In the genomic region with DNA sequence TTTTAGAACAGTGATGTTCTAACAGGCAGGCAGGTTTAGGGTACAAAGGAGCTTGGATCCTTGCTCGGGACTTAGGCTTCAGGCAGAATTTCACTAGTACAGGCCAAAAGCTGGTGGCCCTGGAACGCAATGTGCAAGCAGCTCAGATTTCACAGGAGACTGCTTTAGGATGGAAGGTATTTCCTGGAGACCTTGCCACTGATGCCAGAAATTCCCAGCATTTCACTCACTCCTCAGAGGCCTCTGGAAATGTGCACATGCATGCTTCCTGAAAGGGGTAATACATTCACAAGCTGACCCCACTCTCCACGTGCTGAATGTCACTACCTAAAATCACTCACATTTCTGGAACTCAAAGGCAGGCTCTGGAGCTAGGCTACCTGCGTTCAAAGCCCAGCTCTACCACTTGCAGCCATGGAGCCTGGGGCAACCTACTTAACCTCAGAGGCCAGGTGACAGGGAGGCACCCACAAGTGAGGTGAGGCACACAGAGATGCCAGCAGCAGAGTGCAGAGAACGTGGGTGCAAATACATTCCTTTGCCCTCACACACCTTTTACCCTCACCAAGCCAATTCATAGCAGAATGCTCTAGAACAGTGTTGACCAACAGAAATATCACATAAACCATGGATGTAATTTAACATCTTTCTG, we compare ENCODE assay signal across 15 cellular contexts. TPM values are rescaled to one million over a fixed set of nuclear protein-coding genes. Genes with fewer than 3 reads are reported as not detected.
DNase-seq lines count a peak whose midpoint lies in the region; ATAC-seq and TF ChIP-seq lines count a peak whose summit lies in the region.
"Had no signal": no experiment of that assay in that cellular context is flagged by ENCODE, and none has a peak within 500 bp of the region (broad histone marks: within the 10 kb centered on the region; RNA-seq: fewer than 3 reads in every experiment).

No MANE protein-coding gene starts in this region.

- no peak for ATAC-seq in naive thymus-derived CD8-positive, alpha-beta T cell
- no peak for ATAC-seq in HG03097 (IDR thresholded peaks at IDR 0.05; ENCODE audit: low FRiP score, unreplicated experiment)
- ATAC-seq in HG02973 (IDR thresholded peaks at IDR 0.05; ENCODE audit: unreplicated experiment) = no peak
- ATAC-seq: PC-3 had no signal

- TF ChIP-seq CTCF in AG10803 (conservative IDR thresholded peaks at IDR 0.05; ENCODE audit: low read length) = no peak

- no peak overlapping the region for H3K4me3 ChIP-seq in AG10803 (ENCODE audit: low read length)
- H3K4me3 ChIP-seq: coronary artery, GM12878 had no signal

- H3K4me3 Mint-ChIP-seq in naive thymus-derived CD8-positive, alpha-beta T cell = no peak overlapping the region

- DNase-seq in AG10803 (ENCODE audit: low read depth) = peak; percentile 22
- peak; percentile 46 for DNase-seq in HT1080 (ENCODE audit: low read depth)
- DNase-seq in dermis blood vessel endothelial cell = peak; percentile 66
- no peak for DNase-seq in naive thymus-derived CD8-positive, alpha-beta T cell
- DNase-seq in ACHN = no peak
- DNase-seq in LoVo (ENCODE audit: low spot score) = no peak
- DNase-seq: AML-193, NCI-H1417 treated with DMSO at 0.1 percent for 48 hours, NCI-H510A, PC-3 had no signal

- no peaks in the 10 kb centered on the region for H3K27me3 Mint-ChIP-seq in naive thymus-derived CD8-positive, alpha-beta T cell

- H3K4me1 Mint-ChIP-seq in naive thymus-derived CD8-positive, alpha-beta T cell = peaks cover 25 to 84% (median 55%) of the 10 kb centered on the region in 4 donors

- peak overlapping the region in 8 of 10 donors; percentile 28 to 91 (median 66) for H3K27ac Mint-ChIP-seq in naive thymus-derived CD8-positive, alpha-beta T cell

- H3K36me3 Mint-ChIP-seq in naive thymus-derived CD8-positive, alpha-beta T cell = no peaks in the 10 kb centered on the region

- POLR2A ChIA-PET in naive thymus-derived CD8-positive, alpha-beta T cell (lab: Charles Lee) = interaction anchor here (0.7 to 1.0 kb wide), 2 partner anchors 13 to 328 kb away, joined by 3 read pairs; no protein-coding TSS in a partner anchor

- H3K9me3 Mint-ChIP-seq in naive thymus-derived CD8-positive, alpha-beta T cell = peaks cover 0 to 1% (median 0%) of the 10 kb centered on the region in 9 donors
- H3K9me3 Mint-ChIP-seq: activated naive CD4-positive, alpha-beta T cell treated with anti-CD3 and anti-CD28 coated beads, Interleukin-2, amount 50 U/mL, for 72 hours had no signal

- in situ Hi-C loops in ACHN (cut with HindIII; ENCODE audit: low pct_ligation_motif_present, low pct_unique_long_range_greater_than_20kb, low sequenced_read_pairs) = no loop called here

RNA-seq across cellular contexts. Expression of a gene that starts 56.5 kb away (rescaled TPM):
- 16.4 and 19.2 TPM in 2 replicates for total RNA-seq in HT1080 (2014; rRNA removed; shearing (Covaris generic))
- 14.2 and 16.5 TPM in 2 replicates for polyA plus RNA-seq in HT1080 (2015; cell fraction: cytosol; rRNA removed)
- polyA plus RNA-seq in HT1080 (2015; cell fraction: nucleus; rRNA removed) = 38.0 and 41.6 TPM in 2 replicates
- 2.6 and 7.7 TPM in 2 replicates for total RNA-seq in dermis blood vessel endothelial cell
- total RNA-seq in naive thymus-derived CD8-positive, alpha-beta T cell = 1 to 10 TPM; 9.1 to 9.5 TPM
- polyA plus RNA-seq in naive thymus-derived CD8-positive, alpha-beta T cell = 1 to 10 TPM; 2.9 to 3.5 (median 3.3) TPM

Comparison
In these comparisons a context has a peak if more than half of its experiments do, and no peak if none do; other contexts are left out.
1. DNase-seq: peak in AG10803 (single experiment), HT1080 (single experiment) and dermis blood vessel endothelial cell (single experiment); none in naive thymus-derived CD8-positive, alpha-beta T cell (0 of 10), ACHN (single experiment) and LoVo (single experiment).